In genomic region chr1:2273401-2274090, GRCh38 we compare ENCODE assay signal across 11 cellular contexts. TPM values are rescaled to one million over a fixed set of nuclear protein-coding genes. Genes with fewer than 3 reads are reported as not detected.
DNase-seq lines count a peak whose midpoint lies in the region; ATAC-seq and TF ChIP-seq lines count a peak whose summit lies in the region.
"Had no signal": no experiment of that assay in that cellular context is flagged by ENCODE, and none has a peak within 500 bp of the region (broad histone marks: within the 10 kb centered on the region; RNA-seq: fewer than 3 reads in every experiment).

No MANE protein-coding gene starts in this region.

- TF ChIP-seq CTCF in A673 (conservative IDR thresholded peaks at IDR 0.05; ENCODE audit: low read depth, low read length) (no peak), hepatocyte (IDR thresholded peaks at IDR 0.05; ENCODE audit: poor library complexity) (no peak)

- H4K8ac ChIP-seq in trophoblast cell (ENCODE audit: low read depth, low read length): no peak overlapping the region

- H2BK120ac ChIP-seq in trophoblast cell (ENCODE audit: insufficient read depth, low read length, poor library complexity): no peak overlapping the region

- intact Hi-C loops in A673 (cut with micrococcal nuclease; ENCODE audit: unreplicated experiment): no loop called here

- no peak overlapping the region for H2AK5ac ChIP-seq in trophoblast cell (ENCODE audit: low read length)

- no peak overlapping the region for H3K9ac ChIP-seq in trophoblast cell (ENCODE audit: low read length)

- no peak overlapping the region for H3K4me3 Mint-ChIP-seq in T-helper 17 cell
- H3K4me3 Mint-ChIP-seq: immature natural killer cell had no signal

- no peak overlapping the region for H3K23ac ChIP-seq in trophoblast cell (ENCODE audit: low read length)

- 95% methylated on average over 28 of the region's 29 CpGs for WGBS in hepatocyte (ENCODE audit: low lambda C conversion rate, missing lambda C conversion rate)
- WGBS in trophoblast cell (ENCODE audit: extremely low coverage, insufficient coverage, insufficient read length): no CpG with 5 or more reads among the region's 29 CpGs

- H3K79me1 ChIP-seq in trophoblast cell (ENCODE audit: low read length): peaks cover 3% of the 10 kb centered on the region

- H3K9me2 ChIP-seq in hepatocyte (replicated peaks; ENCODE audit: insufficient read depth): no peaks in the 10 kb centered on the region

- POLR2A ChIA-PET in A673 (lab: Charles Lee; ENCODE audit: low non-redundant PET): no interaction called here

- no peak overlapping the region for H3K4me2 ChIP-seq in hepatocyte
- no peak overlapping the region for H3K4me2 ChIP-seq in trophoblast cell (ENCODE audit: low read length)

- H3K27me3 ChIP-seq in A673 (replicated peaks; ENCODE audit: insufficient read depth, low read depth, low read length, poor library complexity) (no peaks in the 10 kb centered on the region), hepatocyte (no peaks in the 10 kb centered on the region), trophoblast cell (ENCODE audit: insufficient read depth, low read length) (no peaks in the 10 kb centered on the region)

- H3K4ac ChIP-seq in trophoblast cell (ENCODE audit: low read depth, low read length): peak overlapping the region; percentile 30

- H2AFZ ChIP-seq in hepatocyte (no peak overlapping the region), trophoblast cell (ENCODE audit: insufficient read depth, low read length, poor library complexity) (no peak overlapping the region)

- H3K36me3 ChIP-seq in A673 (ENCODE audit: insufficient read depth, low read length, poor library complexity, severe bottlenecking) (peaks cover 5% of the 10 kb centered on the region), hepatocyte (replicated peaks; ENCODE audit: insufficient read depth, low read depth) (no peaks in the 10 kb centered on the region), trophoblast cell (ENCODE audit: control insufficient read depth in 1 of 2, insufficient read depth in 2 of 2, low read length in 2 of 2) (peaks cover 5 to 6% of the 10 kb centered on the region in 2 experiments)

- peaks cover 87% of the 10 kb centered on the region for H4K20me1 ChIP-seq in hepatocyte (ENCODE audit: insufficient read depth, poor library complexity, severe bottlenecking)

- no peaks in the 10 kb centered on the region for H3K27me3 Mint-ChIP-seq in T-helper 17 cell

- H3K36me3 Mint-ChIP-seq in T-helper 17 cell (ENCODE audit: low read depth): no peaks in the 10 kb centered on the region
- H3K36me3 Mint-ChIP-seq: immature natural killer cell had no signal

- CTCF ChIA-PET in A673 (lab: Charles Lee): no interaction called here

- H2BK5ac ChIP-seq in trophoblast cell (ENCODE audit: low read depth, low read length, poor library complexity): no peak overlapping the region

- no TSS peak for BruUV-seq in A673 (replicated peaks; lab: Mats Ljungman, UMichigan)

- H3K79me2 ChIP-seq in hepatocyte: peaks cover 98% of the 10 kb centered on the region
- peaks cover 30% of the 10 kb centered on the region for H3K79me2 ChIP-seq in trophoblast cell (ENCODE audit: control insufficient read depth, insufficient read depth, low read length, poor library complexity)

- H4K91ac ChIP-seq in trophoblast cell (ENCODE audit: low read depth, low read length): no peak overlapping the region

- peaks cover 51% of the 10 kb centered on the region for H3K4me1 Mint-ChIP-seq in T-helper 17 cell

- ATAC-seq in T-helper 17 cell (no peak), GM19467 (IDR thresholded peaks at IDR 0.05; ENCODE audit: unreplicated experiment) (no peak), HG03521 (IDR thresholded peaks at IDR 0.05; ENCODE audit: unreplicated experiment) (no peak)

- no peak overlapping the region for H2BK12ac ChIP-seq in trophoblast cell (ENCODE audit: low read length)

- H3K9me3 ChIP-seq in A673 (ENCODE audit: low read depth, low read length, poor library complexity, severe bottlenecking) (no peaks in the 10 kb centered on the region), T-helper 17 cell (ENCODE audit: control insufficient read depth, low read length, poor library complexity, severe bottlenecking) (no peaks in the 10 kb centered on the region), hepatocyte (ENCODE audit: low read depth) (no peaks in the 10 kb centered on the region), trophoblast cell (ENCODE audit: insufficient read depth, low read depth, low read length) (peaks cover 5% of the 10 kb centered on the region)

- peaks cover 18% of the 10 kb centered on the region for H3K4me1 ChIP-seq in A673 (ENCODE audit: insufficient read depth, low read length, poor library complexity, severe bottlenecking)
- peaks cover 75% of the 10 kb centered on the region for H3K4me1 ChIP-seq in hepatocyte (ENCODE audit: insufficient read depth)
- H3K4me1 ChIP-seq in trophoblast cell (ENCODE audit: control insufficient read depth in 1 of 2, insufficient read depth in 2 of 2, low read length in 2 of 2): peaks cover 38 to 50% of the 10 kb centered on the region in 2 experiments

- H3K27ac ChIP-seq in A673 (ENCODE audit: low read depth, low read length, poor library complexity, severe bottlenecking) (peak overlapping the region; percentile 59), hepatocyte (peak overlapping the region; percentile 96), trophoblast cell (ENCODE audit: low read depth, low read length) (no peak overlapping the region)

- DNase-seq in A673 (ENCODE audit: low spot score) (no peak), T-helper 17 cell (no peak), hepatocyte (ENCODE audit: low spot score) (no peak), trophoblast cell (no peak), HK-2 (ENCODE audit: unreplicated experiment) (no peak), GF-D8 (lab: John Stamatoyannopoulos, UW) (no peak)
- DNase-seq: activated CD4-positive, alpha-beta T cell treated with anti-CD3 and anti-CD28 coated beads for 4 hours; activated T-cell treated with anti-CD3 and anti-CD28 coated beads, Interleukin-2, amount 50 U/mL, for 1 hour; immature natural killer cell had no signal

- no peak overlapping the region for H3K4me3 ChIP-seq in A673 (ENCODE audit: low read depth, low read length, poor library complexity, severe bottlenecking)
- H3K4me3 ChIP-seq in hepatocyte: no peak overlapping the region
- H3K4me3 ChIP-seq in trophoblast cell (ENCODE audit: low read depth, low read length): no peak overlapping the region

- H3K18ac ChIP-seq in trophoblast cell (ENCODE audit: low read length): no peak overlapping the region

- peak overlapping the region; percentile 90 for H3K27ac Mint-ChIP-seq in T-helper 17 cell

- H3K14ac ChIP-seq in trophoblast cell (ENCODE audit: low read length): no peak overlapping the region

- no peak overlapping the region for H4K12ac ChIP-seq in trophoblast cell (ENCODE audit: low read depth, low read length)

RNA-seq across cellular contexts. Expression of gene SKI, which starts 45.4 kb away (rescaled TPM):
- total RNA-seq in A673 (2021): 84.9 and 88.1 TPM in 2 replicates
- 100 to 1,000 TPM; 183 to 215 TPM for total RNA-seq in T-helper 17 cell
- total RNA-seq in hepatocyte: 17.1 and 21.9 TPM in 2 replicates
- 5.1 and 6.9 TPM in 2 replicates for polyA plus RNA-seq in hepatocyte
- polyA plus RNA-seq in trophoblast cell (2013): 73.3 and 73.7 TPM in 2 replicates
